Comparison of ENCODE assay signal across 8 cellular contexts in the genomic region with DNA sequence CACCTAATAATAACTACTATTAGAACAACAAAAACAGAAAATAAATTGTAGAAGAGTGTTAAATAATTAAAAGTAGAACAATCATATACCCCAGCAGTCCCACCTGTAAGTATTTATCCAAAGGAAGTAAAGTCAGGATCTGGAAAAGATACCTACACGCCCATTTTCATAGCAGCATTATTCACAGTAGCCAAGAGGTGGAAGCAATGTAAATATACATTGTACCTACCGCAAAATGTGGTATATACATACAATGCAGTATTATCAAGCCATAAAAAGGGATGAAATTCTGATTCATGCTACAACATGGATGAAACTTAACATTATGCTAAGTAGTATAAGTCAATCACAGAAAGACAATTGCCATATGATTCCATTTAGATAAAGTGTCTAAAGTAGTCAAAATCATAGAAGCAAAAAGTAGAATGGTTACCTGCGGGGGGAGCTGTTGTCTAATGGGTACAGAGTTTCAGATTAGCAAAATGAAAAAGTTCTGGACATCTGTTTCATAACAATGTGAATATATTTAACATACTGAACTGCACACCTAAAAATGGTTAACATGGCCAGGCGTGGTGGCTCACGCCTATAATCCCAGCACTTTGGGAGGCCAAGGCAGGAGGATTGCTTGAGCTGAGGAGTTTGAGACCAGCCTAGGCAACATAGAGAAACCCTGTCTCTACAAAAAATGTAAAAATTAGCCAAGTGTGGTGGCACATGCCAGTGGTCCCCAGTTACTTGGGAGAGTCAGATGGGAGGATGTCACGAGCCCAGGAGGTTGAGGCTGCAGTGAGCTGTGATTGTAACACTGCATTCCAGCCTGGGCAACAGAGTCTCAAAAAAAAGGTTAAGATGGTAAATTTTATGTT. TPM values are rescaled to one million over a fixed set of nuclear protein-coding genes. Genes with fewer than 3 reads are reported as not detected.
DNase-seq lines count a peak whose midpoint lies in the region; ATAC-seq, FAIRE-seq and TF ChIP-seq lines count a peak whose summit lies in the region.

No MANE protein-coding gene starts in this region.

- H3K9me3 ChIP-seq in breast epithelium: no peaks in the 10 kb centered on the region
- no peaks in the 10 kb centered on the region for H3K9me3 ChIP-seq in HepG2 (ENCODE audit: low read length)

- intact Hi-C loops in breast epithelium (cut with DNase I; ENCODE audit: low total_unique reads) (no loop called here), HepG2 (cut with micrococcal nuclease; ENCODE audit: unreplicated experiment) (loop anchor here (1.0 to 5.0 kb wide), 3 partner anchors 209 to 334 kb away; a partner anchor contains a TSS)

- no peak overlapping the region for H3K4me3 ChIP-seq in breast epithelium
- no peak overlapping the region for H3K4me3 ChIP-seq in HepG2 (replicated peaks in 1 of 3; ENCODE audit: insufficient read depth in 1 of 3, low read depth in 2 of 3, low read length in 3 of 3)

- CTCF ChIA-PET in HepG2 (lab: Yijun Ruan, JAX; ENCODE audit: low intra/inter-chr PET ratio, low total read pairs): interaction anchor here (2.1 to 2.2 kb wide), 2 partner anchors 260 to 334 kb away, joined by 9 to 11 read pairs; a partner anchor contains a TSS

- POLR2A ChIA-PET in HepG2 (lab: Yijun Ruan, JAX): interaction anchor here (0.8 kb wide), 1 partner anchor 47 kb away, joined by 3 read pairs; no protein-coding TSS in a partner anchor

- WGBS in HepG2 (ENCODE audit: low lambda C conversion rate): 4% methylated on average over 6 of the region's 6 CpGs

- H3K4me1 ChIP-seq in breast epithelium: no peaks in the 10 kb centered on the region
- H3K4me1 ChIP-seq in HepG2 (ENCODE audit: insufficient read depth, low read length): peaks cover 8% of the 10 kb centered on the region

- no peak overlapping the region for H2AFZ ChIP-seq in HepG2 (ENCODE audit: low read length)

- no peaks in the 10 kb centered on the region for H3K79me2 ChIP-seq in HepG2 (ENCODE audit: insufficient read depth, low read length)

- H3K4me2 ChIP-seq in HepG2 (ENCODE audit: low read depth, low read length): no peak overlapping the region

- ATAC-seq in HepG2 (peak; percentile 74), HG03342 (IDR thresholded peaks at IDR 0.05; ENCODE audit: unreplicated experiment) (no peak)

- H3K36me3 ChIP-seq in breast epithelium: no peaks in the 10 kb centered on the region
- H3K36me3 ChIP-seq in HepG2 (replicated peaks in 1 of 2; ENCODE audit: control insufficient read depth in 1 of 2, insufficient read depth in 2 of 2, low read length in 2 of 2): no peaks in the 10 kb centered on the region

- peak; percentile 71 for DNase-seq in SIG-M5 treated with dmso at 0.1 percent for 504 hours (lab: John Stamatoyannopoulos, UW; ENCODE audit: unreplicated experiment)
- no peak for DNase-seq in SIG-M5 (lab: John Stamatoyannopoulos, UW)
- DNase-seq in NCI-H146 (lab: John Stamatoyannopoulos, UW): peak; percentile 36
- DNase-seq in T-helper 2 cell: peak in 4 of 5 experiments; percentile 18 to 77 (median 34)
- DNase-seq in breast epithelium (ENCODE audit: low spot score in 2 of 2): no peak
- DNase-seq in HepG2 (ENCODE audit: low spot score): peak; percentile 55
- peak; percentile 57 for DNase-seq in stromal cell of bone marrow (ENCODE audit: low read depth)

- peak; percentile 56 for FAIRE-seq in HepG2 (lab: Jason Lieb, UNC)

- TF ChIP-seq EP300 in HepG2 (IDR thresholded peaks at IDR 0.05; ENCODE audit: low read depth in 2 of 2, low read length in 2 of 2) (no peak), HepG2 (CRISPR knock-in tag; IDR thresholded peaks at IDR 0.05; ENCODE audit: borderline replicate concordance) (no peak)

- BruUV-seq in HepG2 (replicated peaks; lab: Mats Ljungman, UMichigan): no TSS peak

- no peak overlapping the region for H3K9ac ChIP-seq in HepG2 (ENCODE audit: insufficient read depth, low read depth, low read length)

- H4K20me1 ChIP-seq in HepG2 (ENCODE audit: insufficient read depth, low read length): no peaks in the 10 kb centered on the region

- in situ Hi-C loops in HepG2 (cut with HindIII; ENCODE audit: extremely low pct_ligation_motif_present, low pct_unique_long_range_greater_than_20kb): loop anchor here (5.0 to 25.0 kb wide), 2 partner anchors 174 to 339 kb away; no protein-coding TSS in a partner anchor

- no peak overlapping the region for H3K27ac ChIP-seq in breast epithelium
- H3K27ac ChIP-seq in HepG2 (ENCODE audit: extremely low read length, insufficient read depth, low read length): no peak overlapping the region

- 0 out of 2 replicates have a peak, but pooled peaks have one; percentile 25 for TF ChIP-seq RAD21 in HepG2 (CRISPR knock-in tag; IDR thresholded peaks at IDR 0.05)

- H3K27me3 ChIP-seq in breast epithelium (no peaks in the 10 kb centered on the region), HepG2 (ENCODE audit: control insufficient read depth in 1 of 2, insufficient read depth in 2 of 2, low read length in 2 of 2) (peaks cover 0 to 11% of the 10 kb centered on the region in 2 experiments; a peak in 1 of 5 replicates)

- peak in 2 of 3 donors; percentile 46 to 61 for TF ChIP-seq CTCF in breast epithelium (IDR thresholded peaks at IDR 0.05)
- TF ChIP-seq CTCF in HepG2 (CRISPR knock-in tag; IDR thresholded peaks at IDR 0.05): peak; percentile 76

- TF ChIP-seq POLR2A in breast epithelium (IDR thresholded peaks at IDR 0.05): no peak
- TF ChIP-seq POLR2A in HepG2 (IDR thresholded peaks at IDR 0.05; ENCODE audit: insufficient read depth in 1 of 2, low read depth in 2 of 2, low read length in 2 of 2): no peak

RNA-seq across cellular contexts. Expression of a gene that starts 6.0 kb away (rescaled TPM):
- total RNA-seq in breast epithelium (100 to 1,000 TPM; 143 to 208 (median 171) TPM), HepG2 (2016; rRNA removed; fragmentation: Illumina TruSeq; extraction: Trizol) (39.2 and 81.4 TPM in 2 replicates)
- total RNA-seq in HepG2 (2016; cell fraction: cytosol; rRNA removed; fragmentation: Illumina TruSeq; extraction: Trizol; ENCODE audit: low read depth): 13.7 and 14.2 TPM in 2 replicates
- 42.8 and 80.9 TPM in 2 replicates for total RNA-seq in HepG2 (2016; cell fraction: insoluble cytoplasmic fraction; rRNA removed; fragmentation: Illumina TruSeq; extraction: Trizol)
- 36.3 and 40.4 TPM in 2 replicates for total RNA-seq in HepG2 (2016; cell fraction: membrane; rRNA removed; fragmentation: Illumina TruSeq; extraction: Trizol)
- 71.9 and 87.9 TPM in 2 replicates for total RNA-seq in HepG2 (2016; cell fraction: nucleus; rRNA removed; fragmentation: Illumina TruSeq; extraction: Trizol)
- 109 and 113 TPM in 2 replicates for polyA plus RNA-seq in HepG2 (2011; rRNA removed)
- polyA plus RNA-seq in HepG2 (2011; cell fraction: cytosol; rRNA removed): 120 and 141 TPM in 2 replicates
- 144 and 146 TPM in 2 replicates for polyA plus RNA-seq in HepG2 (2011; cell fraction: nucleus; rRNA removed)
- 68.1 and 72.3 TPM in 2 replicates for polyA plus RNA-seq in HepG2 (2012)
- 11.1 and 15.6 TPM in 2 replicates for polyA plus RNA-seq in HepG2 (2016; cell fraction: cytosol; fragmentation: Illumina TruSeq; extraction: Trizol; ENCODE audit: low read depth)
- 38.9 and 40.8 TPM in 2 replicates for polyA plus RNA-seq in HepG2 (2016; cell fraction: insoluble cytoplasmic fraction; fragmentation: Illumina TruSeq; extraction: Trizol; ENCODE audit: low read depth)
- 25.9 and 27.2 TPM in 2 replicates for polyA plus RNA-seq in HepG2 (2016; cell fraction: membrane; fragmentation: Illumina TruSeq; extraction: Trizol; ENCODE audit: low read depth)
- polyA plus RNA-seq in HepG2 (2016; cell fraction: nucleus; fragmentation: Illumina TruSeq; extraction: Trizol; ENCODE audit: insufficient read depth, low read depth): 141 and 156 TPM in 2 replicates
- 175 and 196 TPM in 2 replicates for polyA minus RNA-seq in HepG2 (2011; rRNA and poly(A)+ RNA removed; ENCODE audit: low replicate concordance)
- 60.9 and 63.0 TPM in 2 replicates for polyA minus RNA-seq in HepG2 (2011; cell fraction: cytosol; rRNA and poly(A)+ RNA removed)
- 51.1 and 68.9 TPM in 2 replicates for polyA minus RNA-seq in HepG2 (2011; cell fraction: nucleus; rRNA and poly(A)+ RNA removed)

RNA-seq across cellular contexts. Expression of a gene that starts 14.4 kb away (rescaled TPM):
- 10 to 100 TPM; 48.6 to 61.9 (median 61.8) TPM for total RNA-seq in breast epithelium
- total RNA-seq in HepG2 (2016; rRNA removed; fragmentation: Illumina TruSeq; extraction: Trizol): 105 and 120 TPM in 2 replicates
- 15.2 and 16.6 TPM in 2 replicates for total RNA-seq in HepG2 (2016; cell fraction: cytosol; rRNA removed; fragmentation: Illumina TruSeq; extraction: Trizol; ENCODE audit: low read depth)
- 109 and 123 TPM in 2 replicates for total RNA-seq in HepG2 (2016; cell fraction: insoluble cytoplasmic fraction; rRNA removed; fragmentation: Illumina TruSeq; extraction: Trizol)
- 29.3 and 30.6 TPM in 2 replicates for total RNA-seq in HepG2 (2016; cell fraction: membrane; rRNA removed; fragmentation: Illumina TruSeq; extraction: Trizol)
- 97.6 and 120 TPM in 2 replicates for total RNA-seq in HepG2 (2016; cell fraction: nucleus; rRNA removed; fragmentation: Illumina TruSeq; extraction: Trizol)
- polyA plus RNA-seq in HepG2 (2011; rRNA removed): 82.6 and 106 TPM in 2 replicates
- 53.6 and 58.7 TPM in 2 replicates for polyA plus RNA-seq in HepG2 (2011; cell fraction: cytosol; rRNA removed)
- polyA plus RNA-seq in HepG2 (2011; cell fraction: nucleus; rRNA removed): 231 and 242 TPM in 2 replicates
- 45.8 and 68.4 TPM in 2 replicates for polyA plus RNA-seq in HepG2 (2012)
- 11.3 and 12.0 TPM in 2 replicates for polyA plus RNA-seq in HepG2 (2016; cell fraction: cytosol; fragmentation: Illumina TruSeq; extraction: Trizol; ENCODE audit: low read depth)
- 83.4 and 100 TPM in 2 replicates for polyA plus RNA-seq in HepG2 (2016; cell fraction: insoluble cytoplasmic fraction; fragmentation: Illumina TruSeq; extraction: Trizol; ENCODE audit: low read depth)
- 18.2 and 23.9 TPM in 2 replicates for polyA plus RNA-seq in HepG2 (2016; cell fraction: membrane; fragmentation: Illumina TruSeq; extraction: Trizol; ENCODE audit: low read depth)
- 214 and 219 TPM in 2 replicates for polyA plus RNA-seq in HepG2 (2016; cell fraction: nucleus; fragmentation: Illumina TruSeq; extraction: Trizol; ENCODE audit: insufficient read depth, low read depth)
- 168 and 202 TPM in 2 replicates for polyA minus RNA-seq in HepG2 (2011; rRNA and poly(A)+ RNA removed; ENCODE audit: low replicate concordance)
- 27.9 and 30.7 TPM in 2 replicates for polyA minus RNA-seq in HepG2 (2011; cell fraction: cytosol; rRNA and poly(A)+ RNA removed)
- 96.8 and 111 TPM in 2 replicates for polyA minus RNA-seq in HepG2 (2011; cell fraction: nucleus; rRNA and poly(A)+ RNA removed)

RNA-seq across cellular contexts. Expression of a gene that starts 18.4 kb away (rescaled TPM):
- total RNA-seq in breast epithelium (10 to 100 TPM; 45.7 to 67.5 (median 46.2) TPM), HepG2 (2016; rRNA removed; fragmentation: Illumina TruSeq; extraction: Trizol) (25.4 and 28.1 TPM in 2 replicates)
- total RNA-seq in HepG2 (2016; cell fraction: cytosol; rRNA removed; fragmentation: Illumina TruSeq; extraction: Trizol; ENCODE audit: low read depth): 6.3 and 7.6 TPM in 2 replicates
- 21.2 and 24.9 TPM in 2 replicates for total RNA-seq in HepG2 (2016; cell fraction: insoluble cytoplasmic fraction; rRNA removed; fragmentation: Illumina TruSeq; extraction: Trizol)
- total RNA-seq in HepG2 (2016; cell fraction: membrane; rRNA removed; fragmentation: Illumina TruSeq; extraction: Trizol): 6.7 and 7.3 TPM in 2 replicates
- 19.2 and 20.7 TPM in 2 replicates for total RNA-seq in HepG2 (2016; cell fraction: nucleus; rRNA removed; fragmentation: Illumina TruSeq; extraction: Trizol)
- 17.4 and 19.9 TPM in 2 replicates for polyA plus RNA-seq in HepG2 (2011; rRNA removed)
- 19.4 and 21.4 TPM in 2 replicates for polyA plus RNA-seq in HepG2 (2011; cell fraction: cytosol; rRNA removed)
- 31.0 and 32.6 TPM in 2 replicates for polyA plus RNA-seq in HepG2 (2011; cell fraction: nucleus; rRNA removed)
- 17.8 and 24.0 TPM in 2 replicates for polyA plus RNA-seq in HepG2 (2012)
- polyA plus RNA-seq in HepG2 (2016; cell fraction: cytosol; fragmentation: Illumina TruSeq; extraction: Trizol; ENCODE audit: low read depth): 1.4 and 1.7 TPM in 2 replicates
- 16.1 and 22.3 TPM in 2 replicates for polyA plus RNA-seq in HepG2 (2016; cell fraction: insoluble cytoplasmic fraction; fragmentation: Illumina TruSeq; extraction: Trizol; ENCODE audit: low read depth)
- polyA plus RNA-seq in HepG2 (2016; cell fraction: membrane; fragmentation: Illumina TruSeq; extraction: Trizol; ENCODE audit: low read depth): 2.9 and 3.9 TPM in 2 replicates
- polyA plus RNA-seq in HepG2 (2016; cell fraction: nucleus; fragmentation: Illumina TruSeq; extraction: Trizol; ENCODE audit: insufficient read depth, low read depth): 18.6 and 20.7 TPM in 2 replicates
- polyA minus RNA-seq in HepG2 (2011; rRNA and poly(A)+ RNA removed; ENCODE audit: low replicate concordance): 69.1 and 136 TPM in 2 replicates
- polyA minus RNA-seq in HepG2 (2011; cell fraction: cytosol; rRNA and poly(A)+ RNA removed): 32.5 and 32.6 TPM in 2 replicates
- 23.3 and 31.3 TPM in 2 replicates for polyA minus RNA-seq in HepG2 (2011; cell fraction: nucleus; rRNA and poly(A)+ RNA removed)

RNA-seq across cellular contexts. Expression of a gene that starts 46.9 kb away (rescaled TPM):
- total RNA-seq in breast epithelium: under 1 TPM; 0.16 to 0.33 (median 0.29) TPM
- total RNA-seq in HepG2 (2016; rRNA removed; fragmentation: Illumina TruSeq; extraction: Trizol): 3.8 and 4.8 TPM in 2 replicates
- total RNA-seq in HepG2 (2016; cell fraction: cytosol; rRNA removed; fragmentation: Illumina TruSeq; extraction: Trizol; ENCODE audit: low read depth): 1.9 and 2.0 TPM in 2 replicates
- total RNA-seq in HepG2 (2016; cell fraction: insoluble cytoplasmic fraction; rRNA removed; fragmentation: Illumina TruSeq; extraction: Trizol): 2.9 and 4.5 TPM in 2 replicates
- total RNA-seq in HepG2 (2016; cell fraction: membrane; rRNA removed; fragmentation: Illumina TruSeq; extraction: Trizol): 3.9 and 4.0 TPM in 2 replicates
- 10.5 and 11.9 TPM in 2 replicates for total RNA-seq in HepG2 (2016; cell fraction: nucleus; rRNA removed; fragmentation: Illumina TruSeq; extraction: Trizol)
- 14.5 and 26.6 TPM in 2 replicates for polyA plus RNA-seq in HepG2 (2011; rRNA removed)
- polyA plus RNA-seq in HepG2 (2011; cell fraction: cytosol; rRNA removed): 10.4 and 11.4 TPM in 2 replicates
- 72.5 and 82.9 TPM in 2 replicates for polyA plus RNA-seq in HepG2 (2011; cell fraction: nucleus; rRNA removed)
- 14.5 and 17.3 TPM in 2 replicates for polyA plus RNA-seq in HepG2 (2012)
- 2.2 and 2.7 TPM in 2 replicates for polyA plus RNA-seq in HepG2 (2016; cell fraction: cytosol; fragmentation: Illumina TruSeq; extraction: Trizol; ENCODE audit: low read depth)
- 4.9 and 6.8 TPM in 2 replicates for polyA plus RNA-seq in HepG2 (2016; cell fraction: insoluble cytoplasmic fraction; fragmentation: Illumina TruSeq; extraction: Trizol; ENCODE audit: low read depth)
- 4.3 TPM in 2 replicates for polyA plus RNA-seq in HepG2 (2016; cell fraction: membrane; fragmentation: Illumina TruSeq; extraction: Trizol; ENCODE audit: low read depth)
- 43.1 and 46.9 TPM in 2 replicates for polyA plus RNA-seq in HepG2 (2016; cell fraction: nucleus; fragmentation: Illumina TruSeq; extraction: Trizol; ENCODE audit: insufficient read depth, low read depth)
- 0.19 and 29.3 TPM in 2 replicates for polyA minus RNA-seq in HepG2 (2011; rRNA and poly(A)+ RNA removed; ENCODE audit: low replicate concordance)
- 9.6 and 11.7 TPM in 2 replicates for polyA minus RNA-seq in HepG2 (2011; cell fraction: cytosol; rRNA and poly(A)+ RNA removed)
- polyA minus RNA-seq in HepG2 (2011; cell fraction: nucleus; rRNA and poly(A)+ RNA removed): 16.9 and 24.6 TPM in 2 replicates

Comparison
In these comparisons a context has a peak if more than half of its experiments do, and no peak if none do; other contexts are left out.
1. DNase-seq: peak in SIG-M5 treated with dmso at 0.1 percent for 504 hours (single experiment), NCI-H146 (single experiment), T-helper 2 cell (4 of 5), HepG2 (single experiment) and stromal cell of bone marrow (single experiment); none in SIG-M5 (single experiment) and breast epithelium (0 of 2).